Comparison of ENCODE assay signal across 1 cellular context in the genomic region with DNA sequence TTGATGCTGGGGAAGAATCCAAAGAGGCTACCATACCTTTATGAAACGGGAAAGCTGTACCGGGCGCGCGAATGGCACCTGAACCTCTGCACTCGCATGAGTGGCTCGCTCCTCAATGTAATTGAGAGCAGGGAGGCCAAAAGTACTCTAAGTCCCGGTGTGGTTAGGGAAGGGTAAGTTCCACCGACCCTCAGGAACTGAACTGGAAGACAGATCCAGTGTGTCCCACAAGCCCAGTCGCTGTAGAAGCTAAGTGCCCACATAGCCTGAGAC.
TF ChIP-seq lines count a peak whose summit lies in the region.

No MANE protein-coding gene starts in this region.

TF ChIP-seq in IMR-90, 13 proteins besides CTCF, POLR2A, EP300 and RAD21:
- TF ChIP-seq CEBPB (IDR thresholded peaks at IDR 0.05; ENCODE audit: low read depth, low read length), result no peak
